ENCODE assay signal across 9 cellular contexts in genomic region chr7:130493275-130493868, GRCh38. TPM values are rescaled to one million over a fixed set of nuclear protein-coding genes. Genes with fewer than 3 reads are reported as not detected.
DNase-seq lines count a peak whose midpoint lies in the region; ATAC-seq and TF ChIP-seq lines count a peak whose summit lies in the region.
"Had no signal": no experiment of that assay in that cellular context is flagged by ENCODE, and none has a peak within 500 bp of the region (broad histone marks: within the 10 kb centered on the region; RNA-seq: fewer than 3 reads in every experiment).

No MANE protein-coding gene starts in this region.

- H3K9me3 Mint-ChIP-seq in stimulated activated memory B cell treated with anti-CD40 and anti-IgM and Interleukin-4, amounts not matched to agents 10 μg/mL and 1 μg/mL and 100 μg/mL, for 72 hours = peaks cover 3% of the 10 kb centered on the region

- peaks cover 9% of the 10 kb centered on the region for H3K4me1 Mint-ChIP-seq in stimulated activated memory B cell treated with anti-CD40 and anti-IgM and Interleukin-4, amounts not matched to agents 10 μg/mL and 1 μg/mL and 100 μg/mL, for 72 hours

- H3K9me3 ChIP-seq in esophagus squamous epithelium = no peaks in the 10 kb centered on the region
- H3K9me3 ChIP-seq in osteoblast (ENCODE audit: low read depth, low read length) = no peaks in the 10 kb centered on the region

- no peak for TF ChIP-seq CTCF in esophagus squamous epithelium (IDR thresholded peaks at IDR 0.05)
- no peak for TF ChIP-seq CTCF in osteoblast (IDR thresholded peaks at IDR 0.05; ENCODE audit: extremely low read depth, low read depth, low read length)

- H3K79me2 ChIP-seq in osteoblast (ENCODE audit: insufficient read depth, low read length) = peaks cover 31% of the 10 kb centered on the region

- ATAC-seq in stimulated activated memory B cell treated with anti-CD40 and anti-IgM and Interleukin-4, amounts not matched to agents 10 μg/mL and 1 μg/mL and 100 μg/mL, for 72 hours = no peak
- ATAC-seq: esophagus mucosa had no signal

- H3K4me1 ChIP-seq in esophagus squamous epithelium (peaks cover 0 to 31% (median 11%) of the 10 kb centered on the region in 3 donors), osteoblast (ENCODE audit: insufficient read depth, low read length) (peaks cover 20% of the 10 kb centered on the region)

- H3K4me2 ChIP-seq in osteoblast (ENCODE audit: insufficient read depth, low read length) = peak overlapping the region; percentile 77

- H4K20me1 ChIP-seq in osteoblast (ENCODE audit: insufficient read depth, low read length) = no peaks in the 10 kb centered on the region

- TF ChIP-seq POLR2A in esophagus squamous epithelium (IDR thresholded peaks at IDR 0.05) = no peak

- peak; percentile 4 for DNase-seq in COR-L47 (lab: John Stamatoyannopoulos, UW)
- peak; percentile 7 for DNase-seq in KBM-7
- DNase-seq in esophagus squamous epithelium (lab: John Stamatoyannopoulos, UW) = no peak
- DNase-seq in osteoblast (ENCODE audit: insufficient read length, low spot score, missing footprints) = peak; percentile 90
- DNase-seq in NCI-H2029 (lab: John Stamatoyannopoulos, UW) = no peak
- DNase-seq in NCI-H774 (lab: John Stamatoyannopoulos, UW) = no peak
- no peak for DNase-seq in effector CD4-positive, alpha-beta T cell

- H3K27me3 Mint-ChIP-seq in stimulated activated memory B cell treated with anti-CD40 and anti-IgM and Interleukin-4, amounts not matched to agents 10 μg/mL and 1 μg/mL and 100 μg/mL, for 72 hours = peaks cover 47% of the 10 kb centered on the region

- H3K36me3 ChIP-seq in esophagus squamous epithelium (peaks cover 0 to 8% (median 0%) of the 10 kb centered on the region in 3 donors), osteoblast (ENCODE audit: insufficient read depth, low read length) (peaks cover 12% of the 10 kb centered on the region)

- peaks cover 13% of the 10 kb centered on the region for H3K36me3 Mint-ChIP-seq in stimulated activated memory B cell treated with anti-CD40 and anti-IgM and Interleukin-4, amounts not matched to agents 10 μg/mL and 1 μg/mL and 100 μg/mL, for 72 hours

- no peak overlapping the region for H3K27ac ChIP-seq in esophagus squamous epithelium
- peak overlapping the region; percentile 41 for H3K27ac ChIP-seq in osteoblast (ENCODE audit: low read depth, low read length)

- in situ Hi-C loops in KBM-7 (cut with MboI; ENCODE audit: low pct_unique_long_range_greater_than_20kb, low sequenced_read_pairs) = no loop called here

- intact Hi-C loops in esophagus squamous epithelium (cut with DNase I) = no loop called here

- H3K4me3 ChIP-seq in esophagus squamous epithelium = peak overlapping the region in 3 of 4 donors; percentile 34 to 60 (median 49)
- H3K4me3 ChIP-seq in osteoblast (ENCODE audit: insufficient read depth, low read length) = peak overlapping the region; percentile 78

- no peak overlapping the region for H3K27ac Mint-ChIP-seq in stimulated activated memory B cell treated with anti-CD40 and anti-IgM and Interleukin-4, amounts not matched to agents 10 μg/mL and 1 μg/mL and 100 μg/mL, for 72 hours

- no peak overlapping the region for H3K4me3 Mint-ChIP-seq in stimulated activated memory B cell treated with anti-CD40 and anti-IgM and Interleukin-4, amounts not matched to agents 10 μg/mL and 1 μg/mL and 100 μg/mL, for 72 hours

- H3K27me3 ChIP-seq in esophagus squamous epithelium (peaks cover 0 to 52% (median 0%) of the 10 kb centered on the region in 4 donors), osteoblast (ENCODE audit: insufficient read depth, low read length) (no peaks in the 10 kb centered on the region)

- WGBS in esophagus squamous epithelium, 2 donors = 62 to 81% methylated on average over 7 to 11 of the region's 13 CpGs

- no peak overlapping the region for H2AFZ ChIP-seq in osteoblast (ENCODE audit: low read length)

RNA-seq across cellular contexts. Expression of gene MEST, which starts 1.5 kb away (rescaled TPM):
- total RNA-seq in esophagus squamous epithelium (10 to 100 TPM in 2 of 4 donors, 1 to 10 TPM in 2; 5.2 to 14.0 (median 9.3) TPM), osteoblast (330 and 347 TPM in 2 replicates)

RNA-seq across cellular contexts. Expression of gene CEP41, which starts 52.6 kb away (rescaled TPM):
- total RNA-seq in esophagus squamous epithelium (1 to 10 TPM; 1.9 to 6.8 (median 3.2) TPM), osteoblast (9.1 and 9.8 TPM in 2 replicates)

Comparison
In these comparisons a context has a peak if more than half of its experiments do, and no peak if none do; other contexts are left out.
1. DNase-seq: peak in COR-L47 (single experiment), KBM-7 (single experiment) and osteoblast (single experiment); none in esophagus squamous epithelium (single experiment), NCI-H2029 (single experiment), NCI-H774 (single experiment) and effector CD4-positive, alpha-beta T cell (single experiment).
2. RNA of gene MEST, which starts 1.5 kb away (total RNA-seq): 330 to 347 TPM in osteoblast; 5.2 to 14.0 TPM in esophagus squamous epithelium; every median in the first group is over 10 times any median in the second.